Comparison of ENCODE assay signal across 20 cellular contexts in the genomic region with DNA sequence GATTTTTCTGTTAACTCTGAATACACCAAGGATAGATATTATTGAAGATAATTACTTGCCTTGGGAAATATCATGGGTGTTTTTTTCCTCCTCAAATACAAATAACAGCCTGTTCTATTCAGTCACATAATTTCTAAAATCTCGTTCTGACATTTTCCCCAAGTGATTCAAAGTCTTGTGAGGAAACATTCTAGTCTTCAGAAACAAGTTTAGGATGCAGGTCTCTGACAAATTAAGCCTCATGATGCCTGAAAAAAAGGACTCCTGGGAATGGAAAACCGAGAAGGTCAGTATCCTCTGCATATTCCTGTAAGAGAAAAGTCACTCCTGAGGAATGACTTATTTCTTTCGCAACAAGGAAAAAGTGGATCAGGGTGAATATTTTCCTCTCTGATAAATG.
"Had no signal": no experiment of that assay in that cellular context is flagged by ENCODE, and none has a peak within 500 bp of the region (broad histone marks: within the 10 kb centered on the region; RNA-seq: fewer than 3 reads in every experiment).

No MANE protein-coding gene starts in this region.

- H3K36me3 ChIP-seq: colonic mucosa, esophagus squamous epithelium, gastrocnemius medialis, heart right ventricle, left lung, lower lobe of right lung had no signal

- H3K9me3 ChIP-seq: colonic mucosa, esophagus squamous epithelium, gastrocnemius medialis, heart right ventricle, left lung, lower lobe of right lung had no signal

- H3K27ac ChIP-seq: colonic mucosa, epithelial cell of prostate, esophagus squamous epithelium, foreskin keratinocyte, gastrocnemius medialis, heart right ventricle, left lung, lower lobe of right lung had no signal

- DNase-seq: colonic mucosa; cortex of kidney; effector CD8-positive, alpha-beta T cell; effector memory CD8-positive, alpha-beta T cell; endodermal cell; erythroblast; esophagus squamous epithelium; foreskin keratinocyte; gastrocnemius medialis; glutamatergic neuron; heart right ventricle; hippocampal formation; left cardiac atrium; left lung; left ventricle myocardium superior; lower lobe of right lung; mesendoderm; midbrain had no signal

- H3K4me3 ChIP-seq: colonic mucosa, esophagus squamous epithelium, gastrocnemius medialis, heart right ventricle, left lung, lower lobe of right lung had no signal

- ATAC-seq: effector memory CD8-positive, alpha-beta T cell; esophagus mucosa; foreskin keratinocyte; gastrocnemius medialis; heart right ventricle; left lung; left ventricle myocardium superior; lower lobe of right lung had no signal

- H3K27me3 ChIP-seq: colonic mucosa, esophagus squamous epithelium, foreskin keratinocyte, gastrocnemius medialis, heart right ventricle, left lung had no signal

- H3K4me1 ChIP-seq: colonic mucosa, esophagus squamous epithelium, foreskin keratinocyte, gastrocnemius medialis, heart right ventricle, left lung, lower lobe of right lung had no signal
